ENCODE assay signal across 11 cellular contexts in genomic region chr7:43637114-43637806, GRCh38. TPM values are rescaled to one million over a fixed set of nuclear protein-coding genes. Genes with fewer than 3 reads are reported as not detected.
DNase-seq lines count a peak whose midpoint lies in the region; ATAC-seq, FAIRE-seq and TF ChIP-seq lines count a peak whose summit lies in the region.
"Had no signal": no experiment of that assay in that cellular context is flagged by ENCODE, and none has a peak within 500 bp of the region (broad histone marks: within the 10 kb centered on the region; RNA-seq: fewer than 3 reads in every experiment).

No MANE protein-coding gene starts in this region.

- POLR2A ChIA-PET in CD8-positive, alpha-beta T cell (lab: Charles Lee): interaction anchor here (1.2 to 5.2 kb wide), 4 partner anchors 12 to 55 kb away, joined by 3 to 39 read pairs (median 16); partner anchors contain the start of gene STK17A
- POLR2A ChIA-PET in K562 (lab: Yijun Ruan, JAX): no interaction called here

- H4K20me1 ChIP-seq in K562 (replicated peaks; ENCODE audit: control insufficient read depth, insufficient read depth, low read length): no peaks in the 10 kb centered on the region; the same call in 1 of the 2 replicates

- peaks cover 96% of the 10 kb centered on the region for H3K4me1 ChIP-seq in CD8-positive, alpha-beta T cell (ENCODE audit: insufficient read depth, low read length)
- no peaks in the 10 kb centered on the region for H3K4me1 ChIP-seq in K562 (replicated peaks in 1 of 2; ENCODE audit: control insufficient read depth in 2 of 2, insufficient read depth in 2 of 2, low read length in 2 of 2)

- no peak overlapping the region for H2AFZ ChIP-seq in K562 (ENCODE audit: low read depth, low read length)

- peak overlapping the region; percentile 54 for H3K4me3 Mint-ChIP-seq in CD8-positive, alpha-beta T cell
- H3K4me3 Mint-ChIP-seq in naive B cell: peak overlapping the region in 6 of 8 donors; percentile 1 to 64 (median 26)
- H3K4me3 Mint-ChIP-seq: WTC11 had no signal

- no peaks in the 10 kb centered on the region for H3K79me2 ChIP-seq in K562 (ENCODE audit: control insufficient read depth, insufficient read depth, low read length)

- no peaks in the 10 kb centered on the region for H3K9me3 Mint-ChIP-seq in CD8-positive, alpha-beta T cell
- no peaks in the 10 kb centered on the region for H3K9me3 Mint-ChIP-seq in naive B cell
- H3K9me3 Mint-ChIP-seq: WTC11 had no signal

- peak; percentile 40 for FAIRE-seq in K562 (lab: Jason Lieb, UNC)
- FAIRE-seq: pancreas had no signal

- H3K4me1 Mint-ChIP-seq in CD8-positive, alpha-beta T cell (ENCODE audit: low read depth): peaks cover 96% of the 10 kb centered on the region
- peaks cover 51 to 95% (median 78%) of the 10 kb centered on the region in 3 donors for H3K4me1 Mint-ChIP-seq in naive B cell
- H3K4me1 Mint-ChIP-seq: WTC11 had no signal

- 90% methylated on average over 4 of the region's 4 CpGs for WGBS in K562 (ENCODE audit: insufficient coverage, low coverage, missing lambda C conversion rate)

- H3K9me1 ChIP-seq in K562 (ENCODE audit: control insufficient read depth, insufficient read depth, low read length): no peaks in the 10 kb centered on the region

- peaks cover 89% of the 10 kb centered on the region for H3K36me3 Mint-ChIP-seq in CD8-positive, alpha-beta T cell
- peaks cover 24 to 42% of the 10 kb centered on the region in 2 donors for H3K36me3 Mint-ChIP-seq in naive B cell

- TSS peak; percentile 4 for BruUV-seq in K562 (replicated peaks; lab: Mats Ljungman, UMichigan)

- peaks cover 19% of the 10 kb centered on the region for H3K36me3 ChIP-seq in CD8-positive, alpha-beta T cell (ENCODE audit: insufficient read depth, low read length)
- peaks cover 88% of the 10 kb centered on the region for H3K36me3 ChIP-seq in K562 (ENCODE audit: control insufficient read depth, insufficient read depth, low read length)

- H3K4me3 ChIP-seq in CD8-positive, alpha-beta T cell (ENCODE audit: low read depth, low read length): no peak overlapping the region
- no peak overlapping the region for H3K4me3 ChIP-seq in K562
- H3K4me3 ChIP-seq in dorsolateral prefrontal cortex: no peak overlapping the region
- H3K4me3 ChIP-seq: pancreas had no signal

- ATAC-seq in CD8-positive, alpha-beta T cell: peak; percentile 58
- no peak for ATAC-seq in K562
- ATAC-seq in naive B cell (ENCODE audit: low read depth in 2 of 2): no peak
- ATAC-seq in left ventricle myocardium superior: no peak
- no peak for ATAC-seq in GM21381 (IDR thresholded peaks at IDR 0.05; ENCODE audit: unreplicated experiment)
- ATAC-seq: pancreas, WTC11 had no signal

- intact Hi-C loops in CD8-positive, alpha-beta T cell (cut with DNase I, micrococcal nuclease): loop anchor here in 1 of 2 experiments (1.0 kb wide), 1 partner anchor 8 kb away; no protein-coding TSS in a partner anchor
- intact Hi-C loops in K562 (cut with micrococcal nuclease) (no loop called here), left ventricle myocardium superior (cut with micrococcal nuclease) (no loop called here), dorsolateral prefrontal cortex (cut with DNase I) (no loop called here)

- H3K9me3 ChIP-seq in CD8-positive, alpha-beta T cell (ENCODE audit: low read length): no peaks in the 10 kb centered on the region
- no peaks in the 10 kb centered on the region for H3K9me3 ChIP-seq in K562 (replicated peaks; ENCODE audit: control insufficient read depth, insufficient read depth, low read depth, low read length)
- H3K9me3 ChIP-seq: pancreas had no signal

- H3K27me3 Mint-ChIP-seq in CD8-positive, alpha-beta T cell (ENCODE audit: low read depth): no peaks in the 10 kb centered on the region
- no peaks in the 10 kb centered on the region for H3K27me3 Mint-ChIP-seq in naive B cell

- peak overlapping the region; percentile 39 for H3K27ac ChIP-seq in CD8-positive, alpha-beta T cell (ENCODE audit: low read depth, low read length)
- H3K27ac ChIP-seq in K562 (ENCODE audit: extremely low read depth, low read depth, low read length) (no peak overlapping the region), dorsolateral prefrontal cortex (no peak overlapping the region)

- no peak for TF ChIP-seq POLR2A in K562 (conservative IDR thresholded peaks at IDR 0.05)

- TF ChIP-seq RAD21 in K562 (CRISPR knock-in tag; conservative IDR thresholded peaks at IDR 0.05 in 1 of 2, IDR thresholded peaks at IDR 0.05 in 1 of 2): no peak

- peak overlapping the region; percentile 93 for H3K27ac Mint-ChIP-seq in CD8-positive, alpha-beta T cell
- H3K27ac Mint-ChIP-seq in naive B cell: peak overlapping the region; percentile 81 to 96 (median 90)

- H3K27me3 ChIP-seq in CD8-positive, alpha-beta T cell (ENCODE audit: insufficient read depth, low read length): no peaks in the 10 kb centered on the region
- H3K27me3 ChIP-seq in K562 (ENCODE audit: control insufficient read depth in 2 of 2, insufficient read depth in 2 of 2, low read length in 2 of 2): no peaks in the 10 kb centered on the region
- no peaks in the 10 kb centered on the region for H3K27me3 ChIP-seq in dorsolateral prefrontal cortex
- H3K27me3 ChIP-seq: pancreas had no signal

- CTCF ChIA-PET in CD8-positive, alpha-beta T cell (lab: Charles Lee): interaction anchor here (0.6 to 12.1 kb wide), 7 partner anchors 12 to 84 kb away, joined by 3 to 134 read pairs (median 6); partner anchors contain the start of gene STK17A
- CTCF ChIA-PET in K562 (lab: Yijun Ruan, JAX; ENCODE audit: low intra/inter-chr PET ratio): no interaction called here

- H3K4me2 ChIP-seq in K562 (ENCODE audit: insufficient read depth, low read length): no peak overlapping the region

- in situ Hi-C loops in K562 (cut with MboI): no loop called here

- no peak for DNase-seq in CD8-positive, alpha-beta T cell
- DNase-seq in M059J (ENCODE audit: low read depth) (peak; percentile 70), K562 (ENCODE audit: extremely low read depth in 1 of 4, low spot score in 3 of 4) (no peak), naive B cell (no peak), left ventricle myocardium superior (no peak), NCI-H2171 treated with DMSO at 0.1 percent for 48 hours (lab: John Stamatoyannopoulos, UW) (no peak), dorsolateral prefrontal cortex (no peak)
- DNase-seq: NCI-H748 treated with DMSO at 0.1 percent for 48 hours, pancreas had no signal

- no peak for TF ChIP-seq EP300 in K562 (IDR thresholded peaks at IDR 0.05; ENCODE audit: low read length)

- no peak for TF ChIP-seq CTCF in CD8-positive, alpha-beta T cell (IDR thresholded peaks at IDR 0.05)
- TF ChIP-seq CTCF in K562 (IDR thresholded peaks at IDR 0.05 in 2 of 3, conservative IDR thresholded peaks at IDR 0.05 in 1 of 3; ENCODE audit: insufficient read depth in 2 of 3, low read depth in 1 of 3, low read length in 3 of 3) (no peak), dorsolateral prefrontal cortex (IDR thresholded peaks at IDR 0.05 in 54 of 56, conservative IDR thresholded peaks at IDR 0.05 in 2 of 56; ENCODE audit: low read depth in 1 of 56, partially characterized antibody in 56 of 56) (no peak)

- H3K9ac ChIP-seq in K562 (ENCODE audit: insufficient read depth in 1 of 2, low read depth in 2 of 2, low read length in 2 of 2): no peak overlapping the region

TF ChIP-seq in K562, 482 proteins besides CTCF, POLR2A, EP300 and RAD21 (continues in another document):
- no peak for TF ChIP-seq DLX4 (CRISPR knock-in tag; IDR thresholded peaks at IDR 0.05)
- TF ChIP-seq POLR3A (IDR thresholded peaks at IDR 0.05; ENCODE audit: borderline replicate concordance, extremely low read depth, insufficient read depth, insufficient read length): no peak
- no peak for TF ChIP-seq SIRT6 (IDR thresholded peaks at IDR 0.05; ENCODE audit: low read depth, low read length)
- no peak for TF ChIP-seq NFIX (CRISPR knock-in tag; IDR thresholded peaks at IDR 0.05; ENCODE audit: low read depth)
- no peak for TF ChIP-seq LARP7 (IDR thresholded peaks at IDR 0.05)
- no peak for TF ChIP-seq SMARCA5 (IDR thresholded peaks at IDR 0.05)
- no peak for TF ChIP-seq TRIM24 (IDR thresholded peaks at IDR 0.05)
- TF ChIP-seq, protein P1, sequence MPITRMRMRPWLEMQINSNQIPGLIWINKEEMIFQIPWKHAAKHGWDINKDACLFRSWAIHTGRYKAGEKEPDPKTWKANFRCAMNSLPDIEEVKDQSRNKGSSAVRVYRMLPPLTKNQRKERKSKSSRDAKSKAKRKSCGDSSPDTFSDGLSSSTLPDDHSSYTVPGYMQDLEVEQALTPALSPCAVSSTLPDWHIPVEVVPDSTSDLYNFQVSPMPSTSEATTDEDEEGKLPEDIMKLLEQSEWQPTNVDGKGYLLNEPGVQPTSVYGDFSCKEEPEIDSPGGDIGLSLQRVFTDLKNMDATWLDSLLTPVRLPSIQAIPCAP (CRISPR knock-in tag; IDR thresholded peaks at IDR 0.05; ENCODE audit: borderline replicate concordance): no peak

RNA-seq across cellular contexts. Expression of gene STK17A, which starts 54.4 kb away (rescaled TPM):
- 100 to 1,000 TPM; 301 to 311 TPM for total RNA-seq in CD8-positive, alpha-beta T cell
- 109 and 141 TPM in 2 replicates for total RNA-seq in M059J (2014; rRNA removed; shearing (Covaris generic))
- total RNA-seq in K562 (2011; cell fraction: chromatin; rRNA removed; ENCODE audit: low replicate concordance): 5.0 and 18.0 TPM in 2 replicates
- 3.5 and 4.2 TPM in 2 replicates for total RNA-seq in K562 (2011; cell fraction: nucleolus; rRNA removed)
- 8.7 and 17.8 TPM in 2 replicates for total RNA-seq in K562 (2011; cell fraction: nucleoplasm; rRNA removed)
- total RNA-seq in K562 (2014; rRNA removed) (13.1 and 13.8 TPM in 2 replicates), K562 (2014; rRNA removed; fragmentation: Illumina TruSeq; extraction: Trizol) (16.3 and 19.5 TPM in 2 replicates), K562 (2015; rRNA removed; fragmentation: Illumina TruSeq; extraction: Trizol) (13.4 and 14.2 TPM in 2 replicates), K562 (2021) (12.3 and 13.7 TPM in 2 replicates), left ventricle myocardium superior (26.5 TPM), dorsolateral prefrontal cortex (10 to 100 TPM in 68 of 120 experiments, 1 to 10 TPM in 52; 6.3 to 23.7 (median 10.4) TPM)
- polyA plus RNA-seq in K562 (2011; rRNA removed) (6.7 and 11.5 TPM in 2 replicates), K562 (2014; fragmentation: Illumina TruSeq; extraction: Trizol) (12.3 and 14.6 TPM in 2 replicates), K562 (2014; fragmentation: Nextera tagmentation; extraction: Ambion mirVana) (1 to 10 TPM; 3.4 to 3.5 TPM), K562 (2014; rRNA removed) (10.1 and 13.2 TPM in 2 replicates), naive B cell (ENCODE audit: low read depth in 6 of 6) (100 to 1,000 TPM; 263 to 424 (median 353) TPM)
- 2.1 and 2.4 TPM in 2 replicates for polyA plus RNA-seq in K562 (2011; cell fraction: cytosol; rRNA removed)
- 4.0 and 4.7 TPM in 2 replicates for polyA plus RNA-seq in K562 (2011; cell fraction: nucleus; rRNA removed)
- polyA plus RNA-seq in K562 (2012): 11.7 and 13.6 TPM in 2 replicates
- 5.5 and 6.4 TPM in 2 replicates for polyA minus RNA-seq in K562 (2011; rRNA and poly(A)+ RNA removed)
- 3.1 and 3.6 TPM in 2 replicates for polyA minus RNA-seq in K562 (2011; cell fraction: cytosol; rRNA and poly(A)+ RNA removed)
- 4.2 and 4.3 TPM in 2 replicates for polyA minus RNA-seq in K562 (2011; cell fraction: nucleus; rRNA and poly(A)+ RNA removed)
